ENCODE assay signal across 9 cellular contexts in the genomic region with DNA sequence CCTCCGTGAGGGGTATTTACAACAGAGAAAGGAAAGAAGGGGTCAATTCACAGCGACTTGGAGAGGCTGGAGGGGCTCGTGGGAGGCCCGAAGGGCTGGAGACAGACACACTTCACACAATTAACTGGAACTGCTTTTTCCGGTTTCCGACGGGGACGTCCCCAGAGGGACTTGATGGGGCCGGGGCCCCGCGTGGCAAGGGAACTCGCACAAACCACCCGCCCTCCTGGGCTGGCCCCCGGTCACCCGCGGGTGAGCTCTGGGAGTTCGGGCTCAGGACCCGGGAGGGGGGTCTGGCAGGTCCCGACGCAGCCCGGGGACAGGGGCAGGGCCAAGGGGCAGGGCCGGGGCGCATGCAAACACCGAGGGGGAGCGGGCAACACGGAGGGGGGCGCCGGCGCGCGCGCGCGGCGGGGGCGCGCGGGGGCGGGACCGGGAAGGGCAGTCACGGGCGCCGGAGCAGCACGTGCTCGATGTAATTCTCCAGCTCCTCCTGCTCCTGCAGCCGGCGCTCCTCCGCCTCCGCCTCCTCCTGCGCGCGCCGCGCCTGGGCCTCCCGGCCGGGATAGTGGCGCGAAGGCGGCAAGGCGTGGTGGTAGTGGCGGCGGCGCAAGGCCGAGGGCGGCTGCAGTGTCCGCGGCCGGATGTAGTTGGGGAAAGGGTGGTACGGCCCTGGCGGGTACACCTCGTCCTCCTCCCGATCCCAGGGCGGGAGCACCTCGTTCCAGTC. TPM values are rescaled to one million over a fixed set of nuclear protein-coding genes. Genes with fewer than 3 reads are reported as not detected.
DNase-seq lines count a peak whose midpoint lies in the region; ATAC-seq, FAIRE-seq and TF ChIP-seq lines count a peak whose summit lies in the region.
"Had no signal": no experiment of that assay in that cellular context is flagged by ENCODE, and none has a peak within 500 bp of the region (broad histone marks: within the 10 kb centered on the region; RNA-seq: fewer than 3 reads in every experiment).

No MANE protein-coding gene starts in this region.

- H3K4me3 ChIP-seq in ascending aorta (peak overlapping the region; percentile 49 to 58), thyroid gland (replicated peaks in 1 of 3) (peak overlapping the region in 1 of 3 donors; percentile 17)

- H3K9me3 ChIP-seq in ascending aorta, result no peaks in the 10 kb centered on the region
- no peaks in the 10 kb centered on the region for H3K9me3 ChIP-seq in thyroid gland

- peak; percentile 74 for DNase-seq in AG08396 (ENCODE audit: low spot score)
- DNase-seq in GM12891 (ENCODE audit: insufficient read length, low spot score), result no peak
- peak; percentile 55 for DNase-seq in NCI-H510A (lab: John Stamatoyannopoulos, UW)
- no peak for DNase-seq in ascending aorta (ENCODE audit: low spot score in 2 of 2)
- peak; percentile 74 for DNase-seq in iPS-NIHi11 (ENCODE audit: low spot score)
- DNase-seq in thyroid gland, result peak; percentile 15 to 18
- no peak for DNase-seq in activated CD4-positive, CD25-positive, alpha-beta regulatory T cell (lab: John Stamatoyannopoulos, UW)

- H3K4me1 ChIP-seq in ascending aorta, result peaks cover 25 to 31% of the 10 kb centered on the region in 2 donors
- peaks cover 23 to 38% of the 10 kb centered on the region in 2 donors for H3K4me1 ChIP-seq in thyroid gland

- 6 to 9% methylated on average over 9 to 21 of the region's 74 CpGs for WGBS in thyroid gland, 2 donors

- H3K27ac ChIP-seq in ascending aorta, result no peak overlapping the region
- H3K27ac ChIP-seq in thyroid gland, result no peak overlapping the region

- H3K27me3 ChIP-seq in ascending aorta (peaks cover 39% of the 10 kb centered on the region), thyroid gland (peaks cover 26% of the 10 kb centered on the region)

- intact Hi-C loops in ascending aorta (cut with DNase I) (no loop called here), thyroid gland (cut with DNase I) (loop anchor here (10.0 kb wide), 1 partner anchor 268 kb away; a partner anchor contains a TSS)

- TF ChIP-seq CTCF in ascending aorta (IDR thresholded peaks at IDR 0.05) (no peak), thyroid gland (IDR thresholded peaks at IDR 0.05) (no peak)

- peak; percentile 82 for FAIRE-seq in GM12891 (lab: Jason Lieb, UNC)

- H3K36me3 ChIP-seq in ascending aorta (peaks cover 8 to 28% of the 10 kb centered on the region in 2 donors), thyroid gland (peaks cover 14 to 15% of the 10 kb centered on the region in 2 donors)

- TF ChIP-seq POLR2A in GM12891 (IDR thresholded peaks at IDR 0.05; ENCODE audit: low read depth, low read length), result no peak
- TF ChIP-seq POLR2A in thyroid gland (IDR thresholded peaks at IDR 0.05), result no peak

- ATAC-seq in GM19351 (IDR thresholded peaks at IDR 0.05; ENCODE audit: unreplicated experiment), result no peak

TF ChIP-seq in GM12891, 5 proteins besides CTCF, POLR2A, EP300 and RAD21:
- TF ChIP-seq TAF1 (IDR thresholded peaks at IDR 0.05; ENCODE audit: low read depth, low read length) (no peak), POLR2AphosphoS5 (IDR thresholded peaks at IDR 0.05; ENCODE audit: low read depth, low read length) (no peak), SPI1 (IDR thresholded peaks at IDR 0.05; ENCODE audit: low read depth, low read length) (no peak), POU2F2 (IDR thresholded peaks at IDR 0.05; ENCODE audit: low read depth, low read length) (no peak), PAX5 (IDR thresholded peaks at IDR 0.05; ENCODE audit: insufficient read depth, low read length, severe bottlenecking) (no peak)

RNA-seq across cellular contexts. Expression of a gene that starts 2.7 kb away (rescaled TPM):
- polyA plus RNA-seq in GM12891 (2012; ENCODE audit: low read depth, missing spikeins), result 0.06 TPM
- total RNA-seq in ascending aorta (not detected), thyroid gland (1 to 10 TPM in 2 of 4 donors, not detected in 2; 1.3 to 2.3 TPM)
- total RNA-seq: myocyte had no signal

RNA-seq across cellular contexts. Expression of a gene that starts 8.4 kb away (rescaled TPM):
- 73.3 TPM for polyA plus RNA-seq in GM12891 (2012; ENCODE audit: low read depth, missing spikeins)
- total RNA-seq in ascending aorta (77.4 TPM), thyroid gland (10 to 100 TPM; 29.0 to 59.6 (median 41.3) TPM)

RNA-seq across cellular contexts. Expression of a gene that starts 17.4 kb away (rescaled TPM):
- polyA plus RNA-seq in GM12891 (2012; ENCODE audit: low read depth, missing spikeins), result not detected
- total RNA-seq in ascending aorta (not detected), thyroid gland (1 to 10 TPM in 1 of 4 donors, under 1 TPM in 1, not detected in 2; 0.29 to 1.4 TPM)
- total RNA-seq: myocyte had no signal

RNA-seq across cellular contexts. Expression of a gene that starts 35.8 kb away (rescaled TPM):
- polyA plus RNA-seq in GM12891 (2012; ENCODE audit: low read depth, missing spikeins), result 0.47 TPM
- total RNA-seq in ascending aorta, result 1,267 TPM
- total RNA-seq in thyroid gland, result 10 to 100 TPM in 1 of 4 donors, 1 to 10 TPM in 3; 4.7 to 18.6 (median 7.6) TPM

RNA-seq across cellular contexts. Expression of a gene that starts 38.1 kb away (rescaled TPM):
- not detected for polyA plus RNA-seq in GM12891 (2012; ENCODE audit: low read depth, missing spikeins)
- total RNA-seq in ascending aorta, result not detected
- total RNA-seq in thyroid gland, result not detected
- total RNA-seq: myocyte had no signal

Comparison
In these comparisons a context has a peak if more than half of its experiments do, and no peak if none do; other contexts are left out.
1. DNase-seq: peak in AG08396 (single experiment), NCI-H510A (single experiment), iPS-NIHi11 (single experiment) and thyroid gland (2 of 2); none in GM12891 (single experiment), ascending aorta (0 of 2) and activated CD4-positive, CD25-positive, alpha-beta regulatory T cell (0 of 4).